ENCODE assay signal across 18 cellular contexts in genomic region chr7:157596471-157596870, GRCh38.
DNase-seq lines count a peak whose midpoint lies in the region; ATAC-seq and TF ChIP-seq lines count a peak whose summit lies in the region.
"Had no signal": no experiment of that assay in that cellular context is flagged by ENCODE, and none has a peak within 500 bp of the region (broad histone marks: within the 10 kb centered on the region; RNA-seq: fewer than 3 reads in every experiment).

No MANE protein-coding gene starts in this region.

- H3K36me3 ChIP-seq in hepatocyte (replicated peaks; ENCODE audit: insufficient read depth, low read depth) (no peaks in the 10 kb centered on the region), GM23248 (ENCODE audit: low read depth) (no peaks in the 10 kb centered on the region)
- H3K36me3 ChIP-seq: BLaER1 treated with 17β-estradiol and CSF1 and Interleukin-3, amounts not matched to agents 10 nM and 100 nM had no signal

- no peak overlapping the region for H3K4me3 Mint-ChIP-seq in chondrocyte (ENCODE audit: unreplicated experiment)
- H3K4me3 Mint-ChIP-seq: CD4-positive, CD25-positive, alpha-beta regulatory T cell; GM23338 had no signal

- H3K27me3 ChIP-seq in hepatocyte (peaks cover 2% of the 10 kb centered on the region), GM23248 (replicated peaks; ENCODE audit: insufficient read depth) (no peaks in the 10 kb centered on the region)
- H3K27me3 ChIP-seq: BLaER1 treated with 17β-estradiol and CSF1 and Interleukin-3, amounts not matched to agents 10 nM and 100 nM had no signal

- no peaks in the 10 kb centered on the region for H3K36me3 Mint-ChIP-seq in chondrocyte (ENCODE audit: low read depth)

- DNase-seq in COR-L47 (lab: John Stamatoyannopoulos, UW): peak; percentile 77
- peak; percentile 81 for DNase-seq in NCI-H2227 (lab: John Stamatoyannopoulos, UW; ENCODE audit: unreplicated experiment)
- DNase-seq in chondrocyte (ENCODE audit: low spot score): peak; percentile 84
- DNase-seq in posterior vena cava (ENCODE audit: low spot score): peak; percentile 61
- no peak for DNase-seq in hepatocyte (ENCODE audit: low spot score)
- no peak for DNase-seq in GM23248
- DNase-seq: ACHN; Calu3; CD4-positive, CD25-positive, alpha-beta regulatory T cell; DMS153; DMS79 treated with DMSO at 0.1 percent for 48 hours; EL; H7; IMR-90; KBM-7 had no signal

- no peak overlapping the region for H3K27ac Mint-ChIP-seq in chondrocyte (ENCODE audit: unreplicated experiment)
- H3K27ac Mint-ChIP-seq: CD4-positive, CD25-positive, alpha-beta regulatory T cell; GM23338 had no signal

- WGBS in hepatocyte (ENCODE audit: low lambda C conversion rate, missing lambda C conversion rate): 85% methylated on average over 11 of the region's 11 CpGs
- 37 to 39% methylated on average over 11 of the region's 11 CpGs for WGBS in GM23248 (ENCODE audit: low coverage in 1 of 2, low lambda C conversion rate in 2 of 2, missing lambda C conversion rate in 2 of 2), 2 experiments

- H3K9me3 Mint-ChIP-seq in chondrocyte (ENCODE audit: low read depth): no peaks in the 10 kb centered on the region
- H3K9me3 Mint-ChIP-seq: CD4-positive, CD25-positive, alpha-beta regulatory T cell had no signal

- no peaks in the 10 kb centered on the region for H3K79me2 ChIP-seq in hepatocyte
- no peaks in the 10 kb centered on the region for H3K79me2 ChIP-seq in GM23248 (ENCODE audit: insufficient read depth)

- TF ChIP-seq CTCF in chondrocyte (IDR thresholded peaks at IDR 0.05) (no peak), hepatocyte (IDR thresholded peaks at IDR 0.05; ENCODE audit: poor library complexity) (no peak)

- no peaks in the 10 kb centered on the region for H4K20me1 ChIP-seq in hepatocyte (ENCODE audit: insufficient read depth, poor library complexity, severe bottlenecking)
- no peaks in the 10 kb centered on the region for H4K20me1 ChIP-seq in GM23248 (ENCODE audit: insufficient read depth)
- H4K20me1 ChIP-seq: BLaER1 treated with 17β-estradiol and CSF1 and Interleukin-3, amounts not matched to agents 10 nM and 100 nM had no signal

- H3K4me1 ChIP-seq in hepatocyte (ENCODE audit: insufficient read depth) (no peaks in the 10 kb centered on the region), GM23248 (ENCODE audit: insufficient read depth) (no peaks in the 10 kb centered on the region)

- H3K4me2 ChIP-seq in hepatocyte (no peak overlapping the region), GM23248 (ENCODE audit: unreplicated experiment) (no peak overlapping the region)
- H3K4me2 ChIP-seq: BLaER1 treated with 17β-estradiol and CSF1 and Interleukin-3, amounts not matched to agents 10 nM and 100 nM; GM23338 had no signal

- no peak overlapping the region for H3K9ac ChIP-seq in GM23248
- H3K9ac ChIP-seq: BLaER1 treated with 17β-estradiol and CSF1 and Interleukin-3, amounts not matched to agents 10 nM and 100 nM had no signal

- H3K4me1 Mint-ChIP-seq in chondrocyte (ENCODE audit: low read depth): no peaks in the 10 kb centered on the region
- H3K4me1 Mint-ChIP-seq: GM23338 had no signal

- in situ Hi-C loops in GM23248 (cut with MboI): no loop called here

- no peak overlapping the region for H3K4me3 ChIP-seq in hepatocyte
- no peak overlapping the region for H3K4me3 ChIP-seq in GM23248
- H3K4me3 ChIP-seq: BLaER1 treated with 17β-estradiol and CSF1 and Interleukin-3, amounts not matched to agents 10 nM and 100 nM; GM23338 had no signal

- H3K9me2 ChIP-seq in hepatocyte (replicated peaks; ENCODE audit: insufficient read depth) (no peaks in the 10 kb centered on the region), GM23248 (ENCODE audit: insufficient read depth) (no peaks in the 10 kb centered on the region)

- no peak overlapping the region for H3K27ac ChIP-seq in hepatocyte
- no peak overlapping the region for H3K27ac ChIP-seq in GM23248
- H3K27ac ChIP-seq: BLaER1 treated with 17β-estradiol and CSF1 and Interleukin-3, amounts not matched to agents 10 nM and 100 nM had no signal

- H3F3A ChIP-seq in GM23248 (ENCODE audit: insufficient read depth): no peaks in the 10 kb centered on the region

- no peak overlapping the region for H2AFZ ChIP-seq in hepatocyte
- H2AFZ ChIP-seq in GM23248: no peak overlapping the region
- H2AFZ ChIP-seq: GM23338 had no signal

- H3K9me3 ChIP-seq in hepatocyte (ENCODE audit: low read depth) (no peaks in the 10 kb centered on the region), GM23248 (ENCODE audit: low read depth) (no peaks in the 10 kb centered on the region)

- intact Hi-C loops in posterior vena cava (cut with DNase I): no loop called here

- no peak for ATAC-seq in HG03108 (IDR thresholded peaks at IDR 0.05; ENCODE audit: unreplicated experiment)
- ATAC-seq: GM23338 had no signal

- peaks cover 4% of the 10 kb centered on the region for H3K27me3 Mint-ChIP-seq in chondrocyte (ENCODE audit: low read depth)

Comparison
In these comparisons a context has a peak if more than half of its experiments do, and no peak if none do; other contexts are left out.
1. DNase-seq: peak in COR-L47 (single experiment), NCI-H2227 (single experiment), chondrocyte (single experiment) and posterior vena cava (single experiment); none in hepatocyte (single experiment) and GM23248 (single experiment).